Comparison of ENCODE assay signal across 29 cellular contexts in the genomic region with DNA sequence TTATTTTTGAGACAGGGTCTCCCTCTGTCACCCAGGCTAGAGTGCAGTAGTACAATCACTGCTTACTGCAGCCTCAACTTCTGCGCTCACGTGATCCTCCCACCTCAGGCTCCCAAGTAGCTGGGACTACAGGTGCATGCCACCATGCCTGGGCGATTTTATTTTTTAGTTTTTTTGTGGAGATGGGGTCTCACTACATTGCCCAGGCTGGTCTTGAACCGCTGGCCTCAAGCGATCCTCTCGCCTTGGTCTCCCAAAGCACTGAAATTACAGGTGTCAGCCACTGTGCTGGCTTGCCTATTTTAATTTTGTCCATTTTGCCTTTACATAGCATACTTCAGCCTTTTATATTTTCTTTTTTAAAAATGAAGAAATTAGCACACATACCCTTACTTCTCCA.
"Had no signal": no experiment of that assay in that cellular context is flagged by ENCODE, and none has a peak within 500 bp of the region (broad histone marks: within the 10 kb centered on the region; RNA-seq: fewer than 3 reads in every experiment).

No MANE protein-coding gene starts in this region.

- H3K27me3 Mint-ChIP-seq: naive B cell; stimulated activated memory B cell treated with anti-CD40 and anti-IgM and Interleukin-4, amounts not matched to agents 10 μg/mL and 1 μg/mL and 100 μg/mL, for 72 hours had no signal

- H3K27ac ChIP-seq: coronary artery, esophagus squamous epithelium, heart right ventricle, left lung, prostate gland, right atrium auricular region, sigmoid colon, thoracic aorta, transverse colon, upper lobe of right lung had no signal

- H3K4me1 ChIP-seq: esophagus squamous epithelium, left lung, prostate gland, sigmoid colon, transverse colon, upper lobe of right lung, uterus had no signal

- H3K27me3 ChIP-seq: esophagus squamous epithelium, heart right ventricle, left lung, right atrium auricular region, sigmoid colon, transverse colon, upper lobe of right lung, uterus had no signal

- H3K9me3 ChIP-seq: esophagus squamous epithelium, left lung, mucosa of descending colon, prostate gland, sigmoid colon, thoracic aorta, transverse colon, upper lobe of right lung, uterus had no signal

- H3K27ac Mint-ChIP-seq: mesothelial cell of epicardium; stimulated activated memory B cell treated with anti-CD40 and anti-IgM and Interleukin-4, amounts not matched to agents 10 μg/mL and 1 μg/mL and 100 μg/mL, for 72 hours had no signal

- H3K4me1 Mint-ChIP-seq: mesothelial cell of epicardium, nephron progenitor cell had no signal

- H3K9me3 Mint-ChIP-seq: naive B cell; stimulated activated memory B cell treated with anti-CD40 and anti-IgM and Interleukin-4, amounts not matched to agents 10 μg/mL and 1 μg/mL and 100 μg/mL, for 72 hours had no signal

- H3K4me3 Mint-ChIP-seq: mesothelial cell of epicardium; naive B cell; nephron progenitor cell; stimulated activated memory B cell treated with anti-CD40 and anti-IgM and Interleukin-4, amounts not matched to agents 10 μg/mL and 1 μg/mL and 100 μg/mL, for 72 hours had no signal

- DNase-seq: dermis blood vessel endothelial cell; effector memory CD4-positive, alpha-beta T cell; erythroblast; esophagus squamous epithelium; foreskin melanocyte; glutamatergic neuron; heart right ventricle; hippocampal formation; left cardiac atrium; left lung; mesenchymal stem cell; mucosa of descending colon; naive B cell; nephron progenitor cell; nucleus accumbens; sigmoid colon; stimulated activated CD4-positive, alpha-beta T cell treated with anti-CD3 and anti-CD28 coated beads, Interleukin-2, amount 100 ng/mL, for 24 hours; stimulated activated CD4-positive, alpha-beta T cell treated with anti-CD3 and anti-CD28 coated beads, Interleukin-4, amount 100 ng/mL, for 24 hours; stimulated activated naive CD8-positive, alpha-beta T cell treated with anti-CD3 and anti-CD28 coated beads, Interleukin-15, Interleukin-2, amounts not matched to agents 100 U/mL and 50 U/mL, for 24 hours; substantia nigra; transverse colon; upper lobe of right lung; uterus had no signal

- H3K36me3 ChIP-seq: prostate gland, uterus had no signal

- ATAC-seq: heart right ventricle; left cardiac atrium; left lung; mucosa of descending colon; stimulated activated memory B cell treated with anti-CD40 and anti-IgM and Interleukin-4, amounts not matched to agents 10 μg/mL and 1 μg/mL and 100 μg/mL, for 72 hours; stimulated activated naive CD8-positive, alpha-beta T cell treated with anti-CD3 and anti-CD28 coated beads, Interleukin-15, Interleukin-2, amounts not matched to agents 100 U/mL and 50 U/mL, for 24 hours; upper lobe of right lung had no signal

- H3K4me3 ChIP-seq: coronary artery, esophagus squamous epithelium, heart right ventricle, left lung, mucosa of descending colon, prostate gland, right atrium auricular region, sigmoid colon, thoracic aorta, transverse colon, upper lobe of right lung, uterus had no signal
